1 cellular context compared by ENCODE assay signal in the genomic region with DNA sequence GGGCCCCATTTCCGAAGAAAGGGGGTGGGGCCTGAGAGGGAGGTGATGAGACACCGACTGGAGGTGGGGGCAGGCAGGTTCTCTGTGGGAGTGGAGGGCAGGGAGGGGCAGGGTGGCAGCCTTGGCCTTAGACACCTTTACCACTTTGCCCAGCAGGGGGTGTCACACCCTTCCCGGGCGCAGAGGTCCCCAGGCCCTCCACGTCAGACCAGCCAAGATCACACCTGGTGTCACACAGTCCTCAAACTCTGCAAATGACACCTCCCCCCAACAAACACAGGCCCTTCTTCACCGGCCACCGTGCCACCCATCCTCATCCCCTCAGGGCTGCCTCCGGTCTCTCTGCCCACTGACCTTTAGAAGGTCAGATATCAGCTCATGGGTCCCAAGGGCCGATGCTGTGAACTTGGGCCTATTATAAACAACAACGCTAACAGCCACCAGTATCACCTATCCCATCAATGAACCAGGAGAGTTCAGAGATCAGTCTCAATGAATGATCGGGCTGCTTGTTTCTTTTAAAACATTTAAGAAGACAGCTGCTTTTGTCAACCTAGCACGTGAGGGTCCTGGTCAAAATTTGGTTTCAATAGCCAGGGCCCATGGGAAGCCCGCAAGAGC.
TF ChIP-seq lines count a peak whose summit lies in the region.

No MANE protein-coding gene starts in this region.

TF ChIP-seq in HepG2, 621 proteins besides CTCF, POLR2A, EP300 and RAD21 (continued from another document and continues in another):
- TF ChIP-seq, protein P1, sequence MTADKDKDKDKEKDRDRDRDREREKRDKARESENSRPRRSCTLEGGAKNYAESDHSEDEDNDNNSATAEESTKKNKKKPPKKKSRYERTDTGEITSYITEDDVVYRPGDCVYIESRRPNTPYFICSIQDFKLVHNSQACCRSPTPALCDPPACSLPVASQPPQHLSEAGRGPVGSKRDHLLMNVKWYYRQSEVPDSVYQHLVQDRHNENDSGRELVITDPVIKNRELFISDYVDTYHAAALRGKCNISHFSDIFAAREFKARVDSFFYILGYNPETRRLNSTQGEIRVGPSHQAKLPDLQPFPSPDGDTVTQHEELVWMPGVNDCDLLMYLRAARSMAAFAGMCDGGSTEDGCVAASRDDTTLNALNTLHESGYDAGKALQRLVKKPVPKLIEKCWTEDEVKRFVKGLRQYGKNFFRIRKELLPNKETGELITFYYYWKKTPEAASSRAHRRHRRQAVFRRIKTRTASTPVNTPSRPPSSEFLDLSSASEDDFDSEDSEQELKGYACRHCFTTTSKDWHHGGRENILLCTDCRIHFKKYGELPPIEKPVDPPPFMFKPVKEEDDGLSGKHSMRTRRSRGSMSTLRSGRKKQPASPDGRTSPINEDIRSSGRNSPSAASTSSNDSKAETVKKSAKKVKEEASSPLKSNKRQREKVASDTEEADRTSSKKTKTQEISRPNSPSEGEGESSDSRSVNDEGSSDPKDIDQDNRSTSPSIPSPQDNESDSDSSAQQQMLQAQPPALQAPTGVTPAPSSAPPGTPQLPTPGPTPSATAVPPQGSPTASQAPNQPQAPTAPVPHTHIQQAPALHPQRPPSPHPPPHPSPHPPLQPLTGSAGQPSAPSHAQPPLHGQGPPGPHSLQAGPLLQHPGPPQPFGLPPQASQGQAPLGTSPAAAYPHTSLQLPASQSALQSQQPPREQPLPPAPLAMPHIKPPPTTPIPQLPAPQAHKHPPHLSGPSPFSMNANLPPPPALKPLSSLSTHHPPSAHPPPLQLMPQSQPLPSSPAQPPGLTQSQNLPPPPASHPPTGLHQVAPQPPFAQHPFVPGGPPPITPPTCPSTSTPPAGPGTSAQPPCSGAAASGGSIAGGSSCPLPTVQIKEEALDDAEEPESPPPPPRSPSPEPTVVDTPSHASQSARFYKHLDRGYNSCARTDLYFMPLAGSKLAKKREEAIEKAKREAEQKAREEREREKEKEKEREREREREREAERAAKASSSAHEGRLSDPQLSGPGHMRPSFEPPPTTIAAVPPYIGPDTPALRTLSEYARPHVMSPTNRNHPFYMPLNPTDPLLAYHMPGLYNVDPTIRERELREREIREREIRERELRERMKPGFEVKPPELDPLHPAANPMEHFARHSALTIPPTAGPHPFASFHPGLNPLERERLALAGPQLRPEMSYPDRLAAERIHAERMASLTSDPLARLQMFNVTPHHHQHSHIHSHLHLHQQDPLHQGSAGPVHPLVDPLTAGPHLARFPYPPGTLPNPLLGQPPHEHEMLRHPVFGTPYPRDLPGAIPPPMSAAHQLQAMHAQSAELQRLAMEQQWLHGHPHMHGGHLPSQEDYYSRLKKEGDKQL (CRISPR knock-in tag; IDR thresholded peaks at IDR 0.05; ENCODE audit: low read depth): no peak
- TF ChIP-seq ZNF549 (CRISPR knock-in tag; IDR thresholded peaks at IDR 0.05) (no peak), ZNF614 (CRISPR knock-in tag; IDR thresholded peaks at IDR 0.05; ENCODE audit: borderline replicate concordance) (no peak), FOXP1 (IDR thresholded peaks at IDR 0.05) (no peak), FOXP1 (CRISPR knock-in tag; IDR thresholded peaks at IDR 0.05) (no peak), ZSCAN9 (CRISPR knock-in tag; IDR thresholded peaks at IDR 0.05; ENCODE audit: borderline replicate concordance) (no peak), MTA3 (CRISPR knock-in tag; IDR thresholded peaks at IDR 0.05) (no peak), NCOA1 (CRISPR knock-in tag; IDR thresholded peaks at IDR 0.05) (no peak), ZNF10 (CRISPR knock-in tag; IDR thresholded peaks at IDR 0.05; ENCODE audit: borderline replicate concordance, low read depth) (no peak), BCL6 (CRISPR knock-in tag; IDR thresholded peaks at IDR 0.05) (no peak), ATAD3A (CRISPR knock-in tag; IDR thresholded peaks at IDR 0.05) (no peak), ZNF567 (CRISPR knock-in tag; IDR thresholded peaks at IDR 0.05; ENCODE audit: borderline replicate concordance) (no peak), CREB1 (IDR thresholded peaks at IDR 0.05) (0 out of 2 replicates have a peak, but pooled peaks have one; percentile 13), CREB1 (CRISPR knock-in tag; IDR thresholded peaks at IDR 0.05) (0 out of 2 replicates have a peak, but pooled peaks have one; percentile 38), SKI (IDR thresholded peaks at IDR 0.05; ENCODE audit: partially characterized antibody) (no peak), TOPORS (CRISPR knock-in tag; IDR thresholded peaks at IDR 0.05) (no peak), RXRA (CRISPR knock-in tag; IDR thresholded peaks at IDR 0.05) (peak; percentile 39; the same call in 1 of the 2 replicates), RELA (CRISPR knock-in tag; IDR thresholded peaks at IDR 0.05) (no peak), CENPX (CRISPR knock-in tag; IDR thresholded peaks at IDR 0.05) (no peak), SNAI1 (CRISPR knock-in tag; IDR thresholded peaks at IDR 0.05; ENCODE audit: borderline replicate concordance) (no peak), HOXD1 (CRISPR knock-in tag; IDR thresholded peaks at IDR 0.05) (no peak), KDM1A (CRISPR knock-in tag; IDR thresholded peaks at IDR 0.05) (no peak), ZNF672 (CRISPR knock-in tag; IDR thresholded peaks at IDR 0.05) (no peak), REL (CRISPR knock-in tag; conservative IDR thresholded peaks at IDR 0.05) (no peak), ZMAT3 (CRISPR knock-in tag; conservative IDR thresholded peaks at IDR 0.05) (no peak), ZSCAN20 (CRISPR knock-in tag; IDR thresholded peaks at IDR 0.05; ENCODE audit: borderline replicate concordance) (no peak), ZNF468 (CRISPR knock-in tag; IDR thresholded peaks at IDR 0.05) (no peak), SIX4 (CRISPR knock-in tag; IDR thresholded peaks at IDR 0.05) (no peak), ZNF230 (CRISPR knock-in tag; IDR thresholded peaks at IDR 0.05) (no peak), ZNF224 (CRISPR knock-in tag; IDR thresholded peaks at IDR 0.05) (no peak), FLYWCH1 (CRISPR knock-in tag; IDR thresholded peaks at IDR 0.05) (no peak), SIN3B (IDR thresholded peaks at IDR 0.05; ENCODE audit: low read length) (no peak), ZNF20 (CRISPR knock-in tag; IDR thresholded peaks at IDR 0.05) (no peak), ELF1 (CRISPR knock-in tag; IDR thresholded peaks at IDR 0.05) (no peak), MBNL3 (CRISPR knock-in tag; conservative IDR thresholded peaks at IDR 0.05) (no peak), PHF20 (CRISPR knock-in tag; IDR thresholded peaks at IDR 0.05) (no peak), SNAPC2 (CRISPR knock-in tag; IDR thresholded peaks at IDR 0.05) (no peak), PHF8 (CRISPR knock-in tag; IDR thresholded peaks at IDR 0.05) (no peak), KLF15 (CRISPR knock-in tag; IDR thresholded peaks at IDR 0.05; ENCODE audit: borderline replicate concordance) (no peak), HDAC2 (CRISPR knock-in tag; IDR thresholded peaks at IDR 0.05) (peak; percentile 14; the same call in 1 of the 2 replicates), ZNF367 (CRISPR knock-in tag; IDR thresholded peaks at IDR 0.05; ENCODE audit: borderline replicate concordance) (no peak), ZNF577 (CRISPR knock-in tag; IDR thresholded peaks at IDR 0.05; ENCODE audit: borderline replicate concordance, low read depth) (no peak), ZNF30 (CRISPR knock-in tag; IDR thresholded peaks at IDR 0.05) (no peak), ZNF343 (CRISPR knock-in tag; IDR thresholded peaks at IDR 0.05) (no peak), SRSF9 (IDR thresholded peaks at IDR 0.05; ENCODE audit: borderline replicate concordance, insufficient read depth, low read depth, low read length, poor library complexity, severe bottlenecking) (no peak), ELF4 (CRISPR knock-in tag; IDR thresholded peaks at IDR 0.05; ENCODE audit: borderline replicate concordance) (no peak)
- TF ChIP-seq, protein P2, sequence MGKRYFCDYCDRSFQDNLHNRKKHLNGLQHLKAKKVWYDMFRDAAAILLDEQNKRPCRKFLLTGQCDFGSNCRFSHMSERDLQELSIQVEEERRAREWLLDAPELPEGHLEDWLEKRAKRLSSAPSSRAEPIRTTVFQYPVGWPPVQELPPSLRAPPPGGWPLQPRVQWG (CRISPR knock-in tag; IDR thresholded peaks at IDR 0.05; ENCODE audit: borderline replicate concordance, low read depth): no peak
- TF ChIP-seq, protein P3, sequence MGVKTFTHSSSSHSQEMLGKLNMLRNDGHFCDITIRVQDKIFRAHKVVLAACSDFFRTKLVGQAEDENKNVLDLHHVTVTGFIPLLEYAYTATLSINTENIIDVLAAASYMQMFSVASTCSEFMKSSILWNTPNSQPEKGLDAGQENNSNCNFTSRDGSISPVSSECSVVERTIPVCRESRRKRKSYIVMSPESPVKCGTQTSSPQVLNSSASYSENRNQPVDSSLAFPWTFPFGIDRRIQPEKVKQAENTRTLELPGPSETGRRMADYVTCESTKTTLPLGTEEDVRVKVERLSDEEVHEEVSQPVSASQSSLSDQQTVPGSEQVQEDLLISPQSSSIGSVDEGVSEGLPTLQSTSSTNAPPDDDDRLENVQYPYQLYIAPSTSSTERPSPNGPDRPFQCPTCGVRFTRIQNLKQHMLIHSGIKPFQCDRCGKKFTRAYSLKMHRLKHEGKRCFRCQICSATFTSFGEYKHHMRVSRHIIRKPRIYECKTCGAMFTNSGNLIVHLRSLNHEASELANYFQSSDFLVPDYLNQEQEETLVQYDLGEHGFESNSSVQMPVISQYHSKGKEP (CRISPR knock-in tag; IDR thresholded peaks at IDR 0.05): no peak
- TF ChIP-seq, protein P4, sequence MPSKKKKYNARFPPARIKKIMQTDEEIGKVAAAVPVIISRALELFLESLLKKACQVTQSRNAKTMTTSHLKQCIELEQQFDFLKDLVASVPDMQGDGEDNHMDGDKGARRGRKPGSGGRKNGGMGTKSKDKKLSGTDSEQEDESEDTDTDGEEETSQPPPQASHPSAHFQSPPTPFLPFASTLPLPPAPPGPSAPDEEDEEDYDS (CRISPR knock-in tag; IDR thresholded peaks at IDR 0.05): no peak
- TF ChIP-seq, protein P5, sequence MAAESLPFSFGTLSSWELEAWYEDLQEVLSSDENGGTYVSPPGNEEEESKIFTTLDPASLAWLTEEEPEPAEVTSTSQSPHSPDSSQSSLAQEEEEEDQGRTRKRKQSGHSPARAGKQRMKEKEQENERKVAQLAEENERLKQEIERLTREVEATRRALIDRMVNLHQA (CRISPR knock-in tag; IDR thresholded peaks at IDR 0.05): no peak
- TF ChIP-seq, protein P6, sequence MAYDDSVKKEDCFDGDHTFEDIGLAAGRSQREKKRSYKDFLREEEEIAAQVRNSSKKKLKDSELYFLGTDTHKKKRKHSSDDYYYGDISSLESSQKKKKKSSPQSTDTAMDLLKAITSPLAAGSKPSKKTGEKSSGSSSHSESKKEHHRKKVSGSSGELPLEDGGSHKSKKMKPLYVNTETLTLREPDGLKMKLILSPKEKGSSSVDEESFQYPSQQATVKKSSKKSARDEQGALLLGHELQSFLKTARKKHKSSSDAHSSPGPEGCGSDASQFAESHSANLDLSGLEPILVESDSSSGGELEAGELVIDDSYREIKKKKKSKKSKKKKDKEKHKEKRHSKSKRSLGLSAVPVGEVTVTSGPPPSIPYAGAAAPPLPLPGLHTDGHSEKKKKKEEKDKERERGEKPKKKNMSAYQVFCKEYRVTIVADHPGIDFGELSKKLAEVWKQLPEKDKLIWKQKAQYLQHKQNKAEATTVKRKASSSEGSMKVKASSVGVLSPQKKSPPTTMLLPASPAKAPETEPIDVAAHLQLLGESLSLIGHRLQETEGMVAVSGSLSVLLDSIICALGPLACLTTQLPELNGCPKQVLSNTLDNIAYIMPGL (CRISPR knock-in tag; IDR thresholded peaks at IDR 0.05; ENCODE audit: borderline replicate concordance in 1 of 2, low read depth in 1 of 2): peak in 1 of 2 experiments; percentile 53; a peak in 1 of 4 replicates
- TF ChIP-seq, protein P7, sequence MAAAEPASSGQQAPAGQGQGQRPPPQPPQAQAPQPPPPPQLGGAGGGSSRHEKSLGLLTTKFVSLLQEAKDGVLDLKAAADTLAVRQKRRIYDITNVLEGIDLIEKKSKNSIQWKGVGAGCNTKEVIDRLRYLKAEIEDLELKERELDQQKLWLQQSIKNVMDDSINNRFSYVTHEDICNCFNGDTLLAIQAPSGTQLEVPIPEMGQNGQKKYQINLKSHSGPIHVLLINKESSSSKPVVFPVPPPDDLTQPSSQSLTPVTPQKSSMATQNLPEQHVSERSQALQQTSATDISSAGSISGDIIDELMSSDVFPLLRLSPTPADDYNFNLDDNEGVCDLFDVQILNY (CRISPR knock-in tag; conservative IDR thresholded peaks at IDR 0.05): no peak
- TF ChIP-seq, protein P8, sequence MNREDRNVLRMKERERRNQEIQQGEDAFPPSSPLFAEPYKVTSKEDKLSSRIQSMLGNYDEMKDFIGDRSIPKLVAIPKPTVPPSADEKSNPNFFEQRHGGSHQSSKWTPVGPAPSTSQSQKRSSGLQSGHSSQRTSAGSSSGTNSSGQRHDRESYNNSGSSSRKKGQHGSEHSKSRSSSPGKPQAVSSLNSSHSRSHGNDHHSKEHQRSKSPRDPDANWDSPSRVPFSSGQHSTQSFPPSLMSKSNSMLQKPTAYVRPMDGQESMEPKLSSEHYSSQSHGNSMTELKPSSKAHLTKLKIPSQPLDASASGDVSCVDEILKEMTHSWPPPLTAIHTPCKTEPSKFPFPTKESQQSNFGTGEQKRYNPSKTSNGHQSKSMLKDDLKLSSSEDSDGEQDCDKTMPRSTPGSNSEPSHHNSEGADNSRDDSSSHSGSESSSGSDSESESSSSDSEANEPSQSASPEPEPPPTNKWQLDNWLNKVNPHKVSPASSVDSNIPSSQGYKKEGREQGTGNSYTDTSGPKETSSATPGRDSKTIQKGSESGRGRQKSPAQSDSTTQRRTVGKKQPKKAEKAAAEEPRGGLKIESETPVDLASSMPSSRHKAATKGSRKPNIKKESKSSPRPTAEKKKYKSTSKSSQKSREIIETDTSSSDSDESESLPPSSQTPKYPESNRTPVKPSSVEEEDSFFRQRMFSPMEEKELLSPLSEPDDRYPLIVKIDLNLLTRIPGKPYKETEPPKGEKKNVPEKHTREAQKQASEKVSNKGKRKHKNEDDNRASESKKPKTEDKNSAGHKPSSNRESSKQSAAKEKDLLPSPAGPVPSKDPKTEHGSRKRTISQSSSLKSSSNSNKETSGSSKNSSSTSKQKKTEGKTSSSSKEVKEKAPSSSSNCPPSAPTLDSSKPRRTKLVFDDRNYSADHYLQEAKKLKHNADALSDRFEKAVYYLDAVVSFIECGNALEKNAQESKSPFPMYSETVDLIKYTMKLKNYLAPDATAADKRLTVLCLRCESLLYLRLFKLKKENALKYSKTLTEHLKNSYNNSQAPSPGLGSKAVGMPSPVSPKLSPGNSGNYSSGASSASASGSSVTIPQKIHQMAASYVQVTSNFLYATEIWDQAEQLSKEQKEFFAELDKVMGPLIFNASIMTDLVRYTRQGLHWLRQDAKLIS (CRISPR knock-in tag; IDR thresholded peaks at IDR 0.05): no peak
- TF ChIP-seq, protein P9, sequence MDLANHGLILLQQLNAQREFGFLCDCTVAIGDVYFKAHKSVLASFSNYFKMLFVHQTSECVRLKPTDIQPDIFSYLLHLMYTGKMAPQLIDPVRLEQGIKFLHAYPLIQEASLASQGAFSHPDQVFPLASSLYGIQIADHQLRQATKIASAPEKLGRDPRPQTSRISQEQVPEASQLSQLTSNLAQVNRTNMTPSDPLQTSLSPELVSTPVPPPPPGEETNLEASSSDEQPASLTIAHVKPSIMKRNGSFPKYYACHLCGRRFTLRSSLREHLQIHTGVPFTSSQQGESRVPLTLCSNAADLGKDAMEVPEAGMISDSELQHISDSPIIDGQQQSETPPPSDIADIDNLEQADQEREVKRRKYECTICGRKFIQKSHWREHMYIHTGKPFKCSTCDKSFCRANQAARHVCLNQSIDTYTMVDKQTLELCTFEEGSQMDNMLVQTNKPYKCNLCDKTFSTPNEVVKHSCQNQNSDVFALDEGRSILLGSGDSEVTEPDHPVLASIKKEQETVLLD (CRISPR knock-in tag; IDR thresholded peaks at IDR 0.05; ENCODE audit: low read depth): no peak
